8 cellular contexts compared by ENCODE assay signal in genomic region chr4:16225996-16226815, GRCh38. TPM values are rescaled to one million over a fixed set of nuclear protein-coding genes. Genes with fewer than 3 reads are reported as not detected.
A peak's percentile ranks its signal among the peaks of the same experiment; 100 is the strongest.
DNase-seq lines count a peak whose midpoint lies in the region; ATAC-seq and FAIRE-seq lines count a peak whose summit lies in the region.

Gene TAPT1 (minus strand): TSS chr4:16226471. CDS start chr4:16226457, 14 bp downstream.

- peak within 1 kb of the TSS; percentile 96 for H3K27ac Mint-ChIP-seq in T-helper 17 cell

- H3K27me3 Mint-ChIP-seq in T-helper 17 cell = no peaks in the 10 kb centered on the region

- peak within 1 kb of the TSS; percentile 92 for H3K4me3 Mint-ChIP-seq in T-helper 17 cell

- intact Hi-C loops in left ventricle myocardium superior (cut with micrococcal nuclease) = no loop called here

- ATAC-seq in GM21717 (IDR thresholded peaks at IDR 0.05; ENCODE audit: unreplicated experiment) (peak; percentile 68), T-helper 17 cell (peak; percentile 80), left ventricle myocardium superior (peak; percentile 84)

- no peak for FAIRE-seq in urothelium cell line (lab: Jason Lieb, UNC)

- H3K4me1 Mint-ChIP-seq in T-helper 17 cell = peaks cover 36% of the 10 kb centered on the region

- H3K36me3 Mint-ChIP-seq in T-helper 17 cell (ENCODE audit: low read depth) = no peaks in the 10 kb centered on the region

- DNase-seq in GDM1 (lab: John Stamatoyannopoulos, UW) (peak; percentile 72), KG1 (lab: John Stamatoyannopoulos, UW) (peak; percentile 16), T-helper 17 cell (peak; percentile 63 to 79 (median 77)), amygdala (lab: John Stamatoyannopoulos, UW) (peak in 54 of 56 donors; percentile 7 to 86 (median 66)), left ventricle myocardium superior (peak; percentile 92), putamen (ENCODE audit: low spot score) (peak; percentile 73), urothelium cell line (ENCODE audit: low spot score) (peak; percentile 77)

- H3K9me3 ChIP-seq in T-helper 17 cell (ENCODE audit: control insufficient read depth, low read length, poor library complexity, severe bottlenecking) = no peaks in the 10 kb centered on the region

RNA-seq across cellular contexts. Expression of gene TAPT1, which starts in this region (rescaled TPM):
- 10 to 100 TPM; 71.3 to 83.6 TPM for total RNA-seq in T-helper 17 cell
- total RNA-seq in left ventricle myocardium superior = 40.9 TPM

Comparison
In these comparisons a context has a peak if more than half of its experiments do, and no peak if none do; other contexts are left out.
1. Peak in every context shown above with its lines: DNase-seq and ATAC-seq.
2. DNase-seq: peak in every context shown above with its lines; median percentile 92 in left ventricle myocardium superior; 77 in T-helper 17 cell; 77 in urothelium cell line; 73 in putamen; 72 in GDM1; 66 in amygdala; 16 in KG1.